In the genomic region with DNA sequence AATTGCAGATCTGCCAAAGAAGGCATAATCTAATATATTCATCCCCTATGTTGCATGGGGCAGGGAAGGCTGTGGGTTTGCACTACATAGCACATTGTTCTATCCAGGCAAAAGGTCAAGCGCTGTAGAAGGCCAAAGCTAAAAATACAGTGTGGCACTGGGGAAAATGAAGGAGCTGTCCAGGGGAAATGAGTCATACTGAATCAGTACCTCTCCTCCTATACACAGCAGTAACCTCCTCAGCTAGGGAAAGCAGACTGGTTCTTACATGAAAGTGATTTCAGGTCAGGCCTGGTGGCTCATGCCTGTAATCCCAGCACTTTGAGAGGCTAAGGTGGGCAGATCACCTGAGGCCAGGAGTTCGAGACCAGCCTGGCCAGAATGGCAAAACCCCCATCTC, we compare ENCODE assay signal across 9 cellular contexts. TPM values are rescaled to one million over a fixed set of nuclear protein-coding genes. Genes with fewer than 3 reads are reported as not detected.
DNase-seq lines count a peak whose midpoint lies in the region; ATAC-seq and TF ChIP-seq lines count a peak whose summit lies in the region.
"Had no signal": no experiment of that assay in that cellular context is flagged by ENCODE, and none has a peak within 500 bp of the region (broad histone marks: within the 10 kb centered on the region; RNA-seq: fewer than 3 reads in every experiment).

No MANE protein-coding gene starts in this region.

- no peaks in the 10 kb centered on the region for H3K9me3 Mint-ChIP-seq in CD4-positive, alpha-beta T cell

- no peak overlapping the region for H3K4me3 ChIP-seq in SJSA1
- H3K4me3 ChIP-seq in fibroblast of pulmonary artery (replicated peaks; ENCODE audit: low read depth, low read length), result no peak overlapping the region

- H3K27ac Mint-ChIP-seq in CD4-positive, alpha-beta T cell, result no peak overlapping the region

- H3K4me1 Mint-ChIP-seq in CD4-positive, alpha-beta T cell (ENCODE audit: low read depth), result no peaks in the 10 kb centered on the region

- CTCF ChIA-PET in CD4-positive, alpha-beta T cell (lab: Charles Lee), result no interaction called here

- no peak for TF ChIP-seq CTCF in fibroblast of pulmonary artery (IDR thresholded peaks at IDR 0.05; ENCODE audit: low read length, missing control alignments)
- TF ChIP-seq CTCF in CD4-positive, alpha-beta T cell (IDR thresholded peaks at IDR 0.05), result no peak

- peaks cover 12% of the 10 kb centered on the region for H3K27me3 Mint-ChIP-seq in CD4-positive, alpha-beta T cell

- POLR2A ChIA-PET in CD4-positive, alpha-beta T cell (lab: Charles Lee), result no interaction called here

- H3K36me3 Mint-ChIP-seq in CD4-positive, alpha-beta T cell (ENCODE audit: low read depth), result no peaks in the 10 kb centered on the region

- no peaks in the 10 kb centered on the region; the same call in 1 of the 2 replicates for H3K27me3 ChIP-seq in SJSA1 (replicated peaks)
- H3K27me3 ChIP-seq in CD4-positive, alpha-beta T cell (ENCODE audit: control insufficient read depth, insufficient read depth, low read length), result peaks cover 4% of the 10 kb centered on the region

- intact Hi-C loops in posterior vena cava (cut with DNase I), result no loop called here
- intact Hi-C loops in CD4-positive, alpha-beta T cell (cut with DNase I, micrococcal nuclease), result no loop called here

- peak; percentile 88 for DNase-seq in GM03348 (ENCODE audit: low spot score)
- peak; percentile 76 to 81 for DNase-seq in SJSA1 (ENCODE audit: low read depth in 1 of 2, low spot score in 2 of 2)
- peak; percentile 97 for DNase-seq in fibroblast of pulmonary artery (ENCODE audit: low read depth)
- peak; percentile 85 for DNase-seq in pulmonary artery endothelial cell (ENCODE audit: low read depth, low spot score)
- no peak for DNase-seq in activated gamma-delta T cell (lab: John Stamatoyannopoulos, UW)
- DNase-seq in posterior vena cava (ENCODE audit: low spot score), result no peak
- DNase-seq in medulla oblongata (ENCODE audit: extremely low spot score), result no peak
- no peak for DNase-seq in CD4-positive, alpha-beta T cell

- H3K4me3 Mint-ChIP-seq in CD4-positive, alpha-beta T cell, result no peak overlapping the region

- 0 out of 2 replicates have a peak, but pooled peaks cover 2% of the 10 kb centered on the region for H3K9me3 ChIP-seq in SJSA1 (replicated peaks)
- no peaks in the 10 kb centered on the region for H3K9me3 ChIP-seq in CD4-positive, alpha-beta T cell (ENCODE audit: control insufficient read depth, low read length)
- H3K9me3 ChIP-seq: neutrophil had no signal

- no peaks in the 10 kb centered on the region for H3K36me3 ChIP-seq in SJSA1
- H3K36me3 ChIP-seq: neutrophil had no signal

- H3K27ac ChIP-seq in SJSA1, result no peak overlapping the region
- no peak overlapping the region for H3K27ac ChIP-seq in CD4-positive, alpha-beta T cell (ENCODE audit: low read depth, low read length)
- H3K27ac ChIP-seq: neutrophil had no signal

- peaks cover 24% of the 10 kb centered on the region for H3K4me1 ChIP-seq in SJSA1 (replicated peaks)

- no peak for ATAC-seq in CD4-positive, alpha-beta T cell (ENCODE audit: poor library complexity)

RNA-seq across cellular contexts. Expression of a gene that starts 31.0 kb away (rescaled TPM):
- total RNA-seq in SJSA1 (2014; rRNA removed; shearing (Covaris generic)), result 9.4 and 13.2 TPM in 2 replicates
- 8.8 and 10.5 TPM in 2 replicates for total RNA-seq in pulmonary artery endothelial cell
- 10 to 100 TPM; 61.2 to 70.4 TPM for total RNA-seq in posterior vena cava
- 1 to 10 TPM; 4.1 TPM for total RNA-seq in CD4-positive, alpha-beta T cell

Comparison
In these comparisons a context has a peak if more than half of its experiments do, and no peak if none do; other contexts are left out.
1. DNase-seq: peak in GM03348 (single experiment), SJSA1 (2 of 2), fibroblast of pulmonary artery (single experiment) and pulmonary artery endothelial cell (single experiment); none in activated gamma-delta T cell (single experiment), posterior vena cava (single experiment), medulla oblongata (single experiment) and CD4-positive, alpha-beta T cell (0 of 10).